In the genomic region with DNA sequence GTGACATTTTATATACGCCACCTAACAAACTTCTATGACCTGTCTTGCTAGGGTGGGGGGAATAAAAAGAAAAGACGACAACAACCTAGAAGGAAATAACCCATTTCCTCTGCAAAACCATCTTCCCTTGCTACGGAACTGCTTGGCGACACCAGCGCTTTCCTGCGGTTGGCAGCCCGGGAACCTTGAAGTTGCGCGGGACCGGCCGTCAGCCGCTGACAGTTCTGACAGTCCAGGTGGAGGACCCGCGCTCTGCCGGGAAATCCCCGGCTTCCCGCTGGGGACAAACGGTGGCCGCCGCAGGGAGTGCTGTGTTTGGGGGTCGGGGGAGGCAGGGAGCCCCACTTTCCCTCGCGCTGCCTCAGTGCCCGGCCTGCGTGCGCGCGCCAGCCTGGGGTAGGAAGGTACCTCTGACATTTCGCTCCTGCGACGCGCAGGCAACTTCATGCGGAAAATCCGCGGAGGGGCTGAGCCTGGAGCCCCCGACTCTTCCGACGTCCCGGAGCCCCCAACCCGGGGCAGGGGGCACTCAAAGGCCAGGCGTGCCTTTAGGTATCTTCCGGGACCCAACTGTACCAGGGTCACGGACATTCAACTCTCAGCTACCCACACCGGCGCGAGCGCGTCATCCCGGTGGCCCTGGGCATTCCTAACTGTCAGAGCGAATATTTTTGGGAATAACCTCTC, we compare ENCODE assay signal across 8 cellular contexts. TPM values are rescaled to one million over a fixed set of nuclear protein-coding genes. Genes with fewer than 3 reads are reported as not detected.
DNase-seq lines count a peak whose midpoint lies in the region; ATAC-seq and TF ChIP-seq lines count a peak whose summit lies in the region.

No MANE protein-coding gene starts in this region.

- no peaks in the 10 kb centered on the region for H3K9me3 Mint-ChIP-seq in activated naive CD4-positive, alpha-beta T cell treated with anti-CD3 and anti-CD28 coated beads, Interleukin-2, amount 50 U/mL, for 72 hours

- peak in 1 of 2 donors; percentile 39 for ATAC-seq in activated naive CD4-positive, alpha-beta T cell treated with anti-CD3 and anti-CD28 coated beads, Interleukin-2, amount 50 U/mL, for 72 hours
- ATAC-seq in HG03457 (IDR thresholded peaks at IDR 0.05; ENCODE audit: unreplicated experiment) (no peak), GM21381 (IDR thresholded peaks at IDR 0.05; ENCODE audit: unreplicated experiment) (no peak)

- H3K27ac Mint-ChIP-seq in activated naive CD4-positive, alpha-beta T cell treated with anti-CD3 and anti-CD28 coated beads, Interleukin-2, amount 50 U/mL, for 72 hours = peak overlapping the region; percentile 88 to 98

- H3K27me3 ChIP-seq in Peyer's patch = peaks cover 0 to 26% of the 10 kb centered on the region in 2 donors
- H3K27me3 ChIP-seq in iPS DF 6.9 (ENCODE audit: control insufficient read depth, insufficient read depth, low read length) = peaks cover 14% of the 10 kb centered on the region

- H3K4me1 ChIP-seq in Peyer's patch = peaks cover 0 to 29% (median 16%) of the 10 kb centered on the region in 4 donors
- peaks cover 5% of the 10 kb centered on the region; the same call in 1 of the 2 replicates for H3K4me1 ChIP-seq in iPS DF 6.9 (ENCODE audit: control insufficient read depth, insufficient read depth, low read length)

- H3K4me3 ChIP-seq in Peyer's patch = peak overlapping the region; percentile 65 to 90 (median 74)
- peak overlapping the region; percentile 35; the same call in 1 of the 2 replicates for H3K4me3 ChIP-seq in iPS DF 6.9 (ENCODE audit: low read length)
- H3K4me3 ChIP-seq in skin epidermis = peak overlapping the region; percentile 50 to 78 (median 65)

- H3K36me3 ChIP-seq in Peyer's patch (no peaks in the 10 kb centered on the region), iPS DF 6.9 (ENCODE audit: control insufficient read depth, insufficient read depth, low read length) (no peaks in the 10 kb centered on the region)

- DNase-seq in Peyer's patch = peak; percentile 52 to 74 (median 62)
- peak; percentile 27 to 75 for DNase-seq in activated naive CD4-positive, alpha-beta T cell treated with anti-CD3 and anti-CD28 coated beads, Interleukin-2, amount 50 U/mL, for 72 hours (ENCODE audit: low spot score in 2 of 2)
- no peak for DNase-seq in iPS DF 6.9 (ENCODE audit: low read depth, low spot score)
- no peak for DNase-seq in A172 (ENCODE audit: low spot score)

- H3K9me3 ChIP-seq in Peyer's patch (no peaks in the 10 kb centered on the region), iPS DF 6.9 (ENCODE audit: control insufficient read depth, insufficient read depth, low read length) (no peaks in the 10 kb centered on the region)

- H3K27ac ChIP-seq in Peyer's patch (peak overlapping the region; percentile 88 to 99 (median 90)), iPS DF 6.9 (ENCODE audit: low read length) (no peak overlapping the region), skin epidermis (peak overlapping the region; percentile 56 to 99 (median 90))

- WGBS in iPS DF 6.9 (ENCODE audit: insufficient coverage, insufficient read length) = no CpG with 5 or more reads among the region's 50 CpGs

- TF ChIP-seq POLR2A in GM18526 (IDR thresholded peaks at IDR 0.05; ENCODE audit: extremely low read depth, insufficient read length) (peak; percentile 30), Peyer's patch (IDR thresholded peaks at IDR 0.05) (no peak)

- no peak for TF ChIP-seq CTCF in Peyer's patch (IDR thresholded peaks at IDR 0.05)

- peaks cover 0 to 6% of the 10 kb centered on the region in 2 donors for H3K36me3 Mint-ChIP-seq in activated naive CD4-positive, alpha-beta T cell treated with anti-CD3 and anti-CD28 coated beads, Interleukin-2, amount 50 U/mL, for 72 hours

RNA-seq across cellular contexts. Expression of a gene that starts 0.5 kb away (rescaled TPM):
- 1 to 10 TPM in 2 of 4 donors, not detected in 2; 1.1 to 1.7 TPM for total RNA-seq in Peyer's patch
- total RNA-seq in activated naive CD4-positive, alpha-beta T cell treated with anti-CD3 and anti-CD28 coated beads, Interleukin-2, amount 50 U/mL, for 72 hours = 1 to 10 TPM in 1 of 2 donors, under 1 TPM in 1; 0.39 to 2.4 TPM
- 0.48 and 5.3 TPM in 2 replicates for total RNA-seq in A172 (2014; rRNA removed; shearing (Covaris generic))

RNA-seq across cellular contexts. Expression of a gene that starts 0.9 kb away (rescaled TPM):
- 10 to 100 TPM in 1 of 4 donors, 1 to 10 TPM in 2, under 1 TPM in 1; 0.70 to 29.7 (median 2.0) TPM for total RNA-seq in Peyer's patch
- total RNA-seq in activated naive CD4-positive, alpha-beta T cell treated with anti-CD3 and anti-CD28 coated beads, Interleukin-2, amount 50 U/mL, for 72 hours = 10 to 100 TPM in 1 of 2 donors, 1 to 10 TPM in 1; 1.8 to 12.1 TPM
- total RNA-seq in A172 (2014; rRNA removed; shearing (Covaris generic)) = 0.77 and 5.6 TPM in 2 replicates

RNA-seq across cellular contexts. Expression of a gene that starts 42.6 kb away (rescaled TPM):
- 10 to 100 TPM; 18.0 to 38.8 (median 31.2) TPM for total RNA-seq in Peyer's patch
- total RNA-seq in activated naive CD4-positive, alpha-beta T cell treated with anti-CD3 and anti-CD28 coated beads, Interleukin-2, amount 50 U/mL, for 72 hours = 100 to 1,000 TPM; 106 to 113 TPM
- 165 and 202 TPM in 2 replicates for total RNA-seq in A172 (2014; rRNA removed; shearing (Covaris generic))

Comparison
In these comparisons a context has a peak if more than half of its experiments do, and no peak if none do; other contexts are left out.
1. DNase-seq: peak in Peyer's patch (3 of 3) and activated naive CD4-positive, alpha-beta T cell treated with anti-CD3 and anti-CD28 coated beads, Interleukin-2, amount 50 U/mL, for 72 hours (2 of 2); none in iPS DF 6.9 (single experiment) and A172 (single experiment).
2. Peak in every context shown above with its lines, with median percentiles within 50 percentile points of each other: H3K4me3 ChIP-seq.